ENCODE assay signal across 16 cellular contexts in the genomic region with DNA sequence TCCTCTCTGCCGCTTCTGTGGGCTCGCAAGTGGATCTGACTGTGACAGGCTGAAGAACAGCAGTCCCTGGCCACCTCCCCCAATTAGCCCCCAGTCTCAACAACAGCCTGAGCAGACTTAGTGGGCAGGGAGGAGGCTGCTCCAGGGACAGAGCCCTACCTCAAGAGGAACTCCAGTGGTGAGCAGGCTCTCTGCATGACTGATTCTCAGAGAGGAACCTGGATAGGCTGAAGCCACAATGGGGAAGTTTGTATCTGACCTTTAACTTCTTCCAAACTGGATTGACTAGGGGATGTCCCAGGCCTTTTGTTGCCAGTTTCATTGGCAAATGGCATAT.
DNase-seq lines count a peak whose midpoint lies in the region; ATAC-seq and TF ChIP-seq lines count a peak whose summit lies in the region.
"Had no signal": no experiment of that assay in that cellular context is flagged by ENCODE, and none has a peak within 500 bp of the region (broad histone marks: within the 10 kb centered on the region; RNA-seq: fewer than 3 reads in every experiment).

No MANE protein-coding gene starts in this region.

- peak; percentile 72 for DNase-seq in cardiac septum (ENCODE audit: low spot score)
- no peak for DNase-seq in right cardiac atrium
- DNase-seq in OCI-M2 (lab: John Stamatoyannopoulos, UW; ENCODE audit: unreplicated experiment): peak; percentile 2
- DNase-seq in upper lobe of left lung: no peak
- DNase-seq in kidney glomerular epithelial cell (lab: John Stamatoyannopoulos, UW): no peak
- DNase-seq in neural progenitor cell (ENCODE audit: low spot score): no peak
- DNase-seq: activated naive CD8-positive, alpha-beta T cell treated with anti-CD3 and anti-CD28 coated beads, Interleukin-2, amount 10 ng/mL, durations not matched to agents 7 days and 5 days; DMS153; mammary epithelial cell; MG63; NCI-H446 treated with DMSO at 0.1 percent for 48 hours; stimulated activated CD4-positive, alpha-beta T cell treated with anti-CD3 and anti-CD28 coated beads, Interleukin-15, amount 100 ng/mL, for 24 hours; transverse colon had no signal

- TF ChIP-seq CTCF in upper lobe of left lung (IDR thresholded peaks at IDR 0.05): no peak
- TF ChIP-seq CTCF in neural progenitor cell (IDR thresholded peaks at IDR 0.05): no peak

- peaks cover 11% of the 10 kb centered on the region for H3K9me3 Mint-ChIP-seq in neural progenitor cell

- no peak overlapping the region for H3K27ac Mint-ChIP-seq in neural progenitor cell
- H3K27ac Mint-ChIP-seq: activated naive CD8-positive, alpha-beta T cell treated with anti-CD3 and anti-CD28 coated beads, Interleukin-2, amount 10 ng/mL, durations not matched to agents 7 days and 5 days had no signal

- H3K27me3 ChIP-seq in right cardiac atrium (ENCODE audit: control insufficient read depth, insufficient read depth): no peaks in the 10 kb centered on the region
- no peaks in the 10 kb centered on the region for H3K27me3 ChIP-seq in upper lobe of left lung
- no peaks in the 10 kb centered on the region for H3K27me3 ChIP-seq in neural progenitor cell
- H3K27me3 ChIP-seq: hepatocyte, MG63, transverse colon had no signal

- H3K36me3 Mint-ChIP-seq in neural progenitor cell: no peaks in the 10 kb centered on the region
- H3K36me3 Mint-ChIP-seq: activated naive CD8-positive, alpha-beta T cell treated with anti-CD3 and anti-CD28 coated beads, Interleukin-2, amount 10 ng/mL, durations not matched to agents 7 days and 5 days had no signal

- H3F3A ChIP-seq in neural progenitor cell (ENCODE audit: low read depth): no peaks in the 10 kb centered on the region

- TF ChIP-seq EP300 in upper lobe of left lung (IDR thresholded peaks at IDR 0.05): no peak

- H3K79me2 ChIP-seq in neural progenitor cell (ENCODE audit: low read depth): peaks cover 7% of the 10 kb centered on the region
- H3K79me2 ChIP-seq: hepatocyte had no signal

- no peak overlapping the region for H3K4me2 ChIP-seq in neural progenitor cell
- H3K4me2 ChIP-seq: hepatocyte had no signal

- peaks cover 12% of the 10 kb centered on the region for H3K4me1 Mint-ChIP-seq in neural progenitor cell
- H3K4me1 Mint-ChIP-seq: activated naive CD8-positive, alpha-beta T cell treated with anti-CD3 and anti-CD28 coated beads, Interleukin-2, amount 10 ng/mL, durations not matched to agents 7 days and 5 days had no signal

- H3K9ac ChIP-seq in neural progenitor cell: no peak overlapping the region

- no peak overlapping the region for H2AFZ ChIP-seq in neural progenitor cell (replicated peaks)
- H2AFZ ChIP-seq: hepatocyte had no signal

- intact Hi-C loops in cardiac septum (cut with DNase I) (no loop called here), right cardiac atrium (cut with DNase I) (no loop called here)

- H3K4me1 ChIP-seq in right cardiac atrium (ENCODE audit: control insufficient read depth, insufficient read depth, low read length) (peaks cover 7% of the 10 kb centered on the region), upper lobe of left lung (peaks cover 0 to 6% (median 0%) of the 10 kb centered on the region in 4 donors), neural progenitor cell (no peaks in the 10 kb centered on the region)
- H3K4me1 ChIP-seq: transverse colon had no signal

- no peaks in the 10 kb centered on the region for H3K9me3 ChIP-seq in right cardiac atrium (ENCODE audit: control insufficient read depth, low read length)
- H3K9me3 ChIP-seq in upper lobe of left lung: peaks cover 0 to 14% (median 9%) of the 10 kb centered on the region in 4 donors
- peaks cover 16% of the 10 kb centered on the region for H3K9me3 ChIP-seq in neural progenitor cell (ENCODE audit: low read depth)

- WGBS in right cardiac atrium: 94% methylated on average over 2 of the region's 2 CpGs
- WGBS in upper lobe of left lung, 2 donors: 85 to 92% methylated on average over 2 of the region's 2 CpGs

- H3K4me3 ChIP-seq in right cardiac atrium (ENCODE audit: low read length) (no peak overlapping the region), upper lobe of left lung (no peak overlapping the region), neural progenitor cell (no peak overlapping the region)
- H3K4me3 ChIP-seq: hepatocyte, MG63, transverse colon had no signal

- no peak for TF ChIP-seq POLR2A in upper lobe of left lung (IDR thresholded peaks at IDR 0.05)

- ATAC-seq in right cardiac atrium: no peak
- peak; percentile 63 for ATAC-seq in esophagus mucosa
- peak; percentile 58 to 80 for ATAC-seq in upper lobe of left lung (ENCODE audit: low FRiP score in 2 of 2)
- no peak for ATAC-seq in GM21717 (IDR thresholded peaks at IDR 0.05; ENCODE audit: unreplicated experiment)

- peaks cover 2% of the 10 kb centered on the region for H3K27me3 Mint-ChIP-seq in neural progenitor cell (ENCODE audit: insufficient read depth, low read depth)

- H3K27ac ChIP-seq in right cardiac atrium (ENCODE audit: low read length) (no peak overlapping the region), upper lobe of left lung (no peak overlapping the region), neural progenitor cell (no peak overlapping the region)
- H3K27ac ChIP-seq: hepatocyte, transverse colon had no signal

- H4K20me1 ChIP-seq in neural progenitor cell (ENCODE audit: low read depth): no peaks in the 10 kb centered on the region

- H3K4me3 Mint-ChIP-seq in neural progenitor cell: no peak overlapping the region
- H3K4me3 Mint-ChIP-seq: activated naive CD8-positive, alpha-beta T cell treated with anti-CD3 and anti-CD28 coated beads, Interleukin-2, amount 10 ng/mL, durations not matched to agents 7 days and 5 days had no signal

- no peaks in the 10 kb centered on the region for H3K36me3 ChIP-seq in upper lobe of left lung
- peaks cover 15% of the 10 kb centered on the region for H3K36me3 ChIP-seq in neural progenitor cell
- H3K36me3 ChIP-seq: transverse colon had no signal

Comparison
In these comparisons a context has a peak if more than half of its experiments do, and no peak if none do; other contexts are left out.
1. DNase-seq: peak in cardiac septum (single experiment) and OCI-M2 (single experiment); none in right cardiac atrium (0 of 3), upper lobe of left lung (0 of 2), kidney glomerular epithelial cell (single experiment) and neural progenitor cell (single experiment).
2. ATAC-seq: peak in esophagus mucosa (single experiment) and upper lobe of left lung (2 of 2); none in right cardiac atrium (0 of 2) and GM21717 (single experiment).